ENCODE assay signal across 16 cellular contexts in the genomic region with DNA sequence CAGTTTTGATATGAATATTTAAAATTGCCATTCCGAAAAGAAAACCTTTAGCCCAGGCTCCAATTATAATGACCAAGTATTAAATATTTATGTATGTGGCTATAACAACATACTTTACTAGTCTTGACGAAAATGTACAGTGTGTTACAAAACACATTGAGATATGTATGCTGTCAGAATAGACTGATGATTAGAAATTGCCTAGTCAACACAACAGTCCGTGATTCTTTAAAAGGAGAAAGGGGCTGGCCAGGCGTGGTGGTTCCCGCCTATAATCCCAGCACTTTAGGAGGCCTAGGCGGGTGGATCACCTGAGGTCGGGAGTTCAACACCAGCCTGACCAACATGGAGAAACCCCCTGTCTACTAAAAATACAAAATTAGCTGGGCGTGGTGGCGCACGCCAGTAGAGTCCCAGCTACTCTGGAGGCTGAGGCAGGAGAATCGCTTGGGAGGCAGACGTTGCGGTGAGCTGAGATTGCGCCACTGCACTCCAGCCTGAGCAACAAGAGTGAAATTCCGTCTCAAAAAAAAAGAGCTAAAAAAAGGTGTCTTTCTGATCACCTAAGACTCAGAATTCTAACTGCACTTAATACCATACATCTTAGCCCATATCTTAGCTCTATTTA. TPM values are rescaled to one million over a fixed set of nuclear protein-coding genes. Genes with fewer than 3 reads are reported as not detected.
DNase-seq lines count a peak whose midpoint lies in the region; ATAC-seq, FAIRE-seq and TF ChIP-seq lines count a peak whose summit lies in the region.
"Had no signal": no experiment of that assay in that cellular context is flagged by ENCODE, and none has a peak within 500 bp of the region (broad histone marks: within the 10 kb centered on the region; RNA-seq: fewer than 3 reads in every experiment).

No MANE protein-coding gene starts in this region.

- H3K36me3 Mint-ChIP-seq in activated T-cell treated with anti-CD3 and anti-CD28 coated beads, Interleukin-2, amount 50 U/mL, for 4 hours (ENCODE audit: insufficient read depth): peaks cover 13% of the 10 kb centered on the region
- H3K36me3 Mint-ChIP-seq in activated CD4-positive, alpha-beta memory T cell treated with anti-CD3 and anti-CD28 coated beads for 36 hours: peaks cover 19% of the 10 kb centered on the region
- H3K36me3 Mint-ChIP-seq in nephron progenitor cell (ENCODE audit: low read depth): peaks cover 42% of the 10 kb centered on the region

- no peaks in the 10 kb centered on the region for H3K9me1 ChIP-seq in keratinocyte (ENCODE audit: control insufficient read depth, extremely low read depth, insufficient read depth, low read length)

- no peaks in the 10 kb centered on the region for H3K9me3 ChIP-seq in HEK293 (ENCODE audit: control insufficient read depth, insufficient read depth, low read depth, low read length)
- H3K9me3 ChIP-seq in keratinocyte (ENCODE audit: control insufficient read depth, low read depth, low read length): no peaks in the 10 kb centered on the region
- H3K9me3 ChIP-seq: left lung, upper lobe of right lung had no signal

- H3K27ac Mint-ChIP-seq in activated CD4-positive, alpha-beta memory T cell treated with anti-CD3 and anti-CD28 coated beads for 36 hours: no peak overlapping the region
- H3K27ac Mint-ChIP-seq in nephron progenitor cell: no peak overlapping the region

- no peak for ATAC-seq in activated T-cell treated with anti-CD3 and anti-CD28 coated beads, Interleukin-2, amount 50 U/mL, for 4 hours
- ATAC-seq: left lung, upper lobe of right lung had no signal

- H3K4me1 Mint-ChIP-seq in activated T-cell treated with anti-CD3 and anti-CD28 coated beads, Interleukin-2, amount 50 U/mL, for 4 hours (ENCODE audit: low read depth): peaks cover 24% of the 10 kb centered on the region
- peaks cover 27% of the 10 kb centered on the region for H3K4me1 Mint-ChIP-seq in activated CD4-positive, alpha-beta memory T cell treated with anti-CD3 and anti-CD28 coated beads for 36 hours (ENCODE audit: low read depth)
- peaks cover 17% of the 10 kb centered on the region for H3K4me1 Mint-ChIP-seq in nephron progenitor cell

- no peak overlapping the region for H2AFZ ChIP-seq in keratinocyte (ENCODE audit: control insufficient read depth, low read length)
- H2AFZ ChIP-seq: parathyroid adenoma had no signal

- H3K4me3 ChIP-seq in HEK293 (ENCODE audit: low read depth, low read length) (no peak overlapping the region), keratinocyte (ENCODE audit: control insufficient read depth in 2 of 3, extremely low read depth in 1 of 3, insufficient read depth in 2 of 3, low read depth in 1 of 3, low read length in 3 of 3) (no peak overlapping the region)
- H3K4me3 ChIP-seq: upper lobe of right lung had no signal

- intact Hi-C loops in activated CD4-positive, alpha-beta memory T cell treated with anti-CD3 and anti-CD28 coated beads for 36 hours (cut with micrococcal nuclease): loop anchor here (5.0 to 10.0 kb wide), 3 partner anchors 198 to 955 kb away; a partner anchor contains a TSS

- H3K27ac ChIP-seq in HEK293 (ENCODE audit: extremely low read depth, low read depth, low read length) (no peak overlapping the region), keratinocyte (ENCODE audit: control insufficient read depth, insufficient read depth, low read length) (no peak overlapping the region)
- H3K27ac ChIP-seq: left lung, parathyroid adenoma, upper lobe of right lung had no signal

- H3K79me2 ChIP-seq in keratinocyte (ENCODE audit: control insufficient read depth, insufficient read depth, low read length): peaks cover 26% of the 10 kb centered on the region

- no peaks in the 10 kb centered on the region for H4K20me1 ChIP-seq in keratinocyte (ENCODE audit: control insufficient read depth, extremely low read depth, insufficient read depth, low read length)

- H3K4me3 Mint-ChIP-seq in activated T-cell treated with anti-CD3 and anti-CD28 coated beads, Interleukin-2, amount 50 U/mL, for 4 hours: peak overlapping the region; percentile 46
- peak overlapping the region; percentile 93 for H3K4me3 Mint-ChIP-seq in activated CD4-positive, alpha-beta memory T cell treated with anti-CD3 and anti-CD28 coated beads for 36 hours
- H3K4me3 Mint-ChIP-seq in nephron progenitor cell: no peak overlapping the region

- H3K27me3 Mint-ChIP-seq in activated T-cell treated with anti-CD3 and anti-CD28 coated beads, Interleukin-2, amount 50 U/mL, for 4 hours (ENCODE audit: low read depth): no peaks in the 10 kb centered on the region
- H3K27me3 Mint-ChIP-seq in activated CD4-positive, alpha-beta memory T cell treated with anti-CD3 and anti-CD28 coated beads for 36 hours: no peaks in the 10 kb centered on the region
- no peaks in the 10 kb centered on the region for H3K27me3 Mint-ChIP-seq in nephron progenitor cell (ENCODE audit: low read depth, poor library complexity)

- CTCF ChIA-PET in HEK293 (lab: Yijun Ruan, JAX): interaction anchor here (0.6 to 0.7 kb wide), 2 partner anchors 42 to 49 kb away, joined by 3 to 4 read pairs; no protein-coding TSS in a partner anchor
- CTCF ChIA-PET in activated CD4-positive, alpha-beta memory T cell treated with anti-CD3 and anti-CD28 coated beads for 36 hours (lab: Charles Lee): interaction anchor here (1.9 kb wide), 1 partner anchor 17 kb away, joined by 7 read pairs; no protein-coding TSS in a partner anchor

- no peak for DNase-seq in activated T-cell treated with anti-CD3 and anti-CD28 coated beads, Interleukin-2, amount 50 U/mL, for 4 hours
- no peak for DNase-seq in activated T-cell treated with anti-CD3 and anti-CD28 coated beads, Interleukin-2, amount 50 U/mL, for 1 hour
- no peak for DNase-seq in activated CD4-positive, alpha-beta memory T cell treated with anti-CD3 and anti-CD28 coated beads for 36 hours
- DNase-seq in keratinocyte (ENCODE audit: low read depth, low spot score) (no peak), GDM1 (lab: John Stamatoyannopoulos, UW) (no peak), COR-L47 (lab: John Stamatoyannopoulos, UW) (no peak), nephron progenitor cell (no peak)
- DNase-seq: activated naive CD4-positive, alpha-beta T cell treated with anti-CD3 and anti-CD28 coated beads, Interleukin-2, amount 50 U/mL, for 16 hours; effector CD4-positive, alpha-beta T cell; left lung; NCI-H1694; NCI-H510A treated with DMSO at 0.1 percent for 48 hours; small intestine; upper lobe of right lung had no signal

- H3K36me3 ChIP-seq in HEK293 (ENCODE audit: control insufficient read depth in 2 of 2, insufficient read depth in 1 of 2, low read length in 2 of 2) (peaks cover 9 to 14% of the 10 kb centered on the region in 2 experiments), keratinocyte (ENCODE audit: control insufficient read depth in 2 of 2, extremely low read depth in 1 of 2, insufficient read depth in 2 of 2, low read length in 2 of 2) (peaks cover 0 to 3% of the 10 kb centered on the region in 2 experiments)

- H3K27me3 ChIP-seq in keratinocyte (ENCODE audit: control insufficient read depth, extremely low read depth, insufficient read depth, low read length): no peaks in the 10 kb centered on the region
- H3K27me3 ChIP-seq: left lung, upper lobe of right lung had no signal

- no peaks in the 10 kb centered on the region for H3K9me3 Mint-ChIP-seq in activated T-cell treated with anti-CD3 and anti-CD28 coated beads, Interleukin-2, amount 50 U/mL, for 4 hours
- no peaks in the 10 kb centered on the region for H3K9me3 Mint-ChIP-seq in activated CD4-positive, alpha-beta memory T cell treated with anti-CD3 and anti-CD28 coated beads for 36 hours
- H3K9me3 Mint-ChIP-seq in nephron progenitor cell: peaks cover 4% of the 10 kb centered on the region

- POLR2A ChIA-PET in HEK293 (lab: Yijun Ruan, JAX): interaction anchor here (1.1 to 3.3 kb wide), 2 partner anchors 9 to 18 kb away, joined by 3 to 38 read pairs; a partner anchor contains a TSS
- POLR2A ChIA-PET in activated CD4-positive, alpha-beta memory T cell treated with anti-CD3 and anti-CD28 coated beads for 36 hours (lab: Charles Lee): interaction anchor here (1.0 to 3.6 kb wide), 3 partner anchors 11 to 24 kb away, joined by 3 to 43 read pairs (median 5); a partner anchor contains a TSS

- no peak overlapping the region for H3K9ac ChIP-seq in keratinocyte (ENCODE audit: control insufficient read depth, extremely low read depth, insufficient read depth, low read length)
- H3K9ac ChIP-seq: parathyroid adenoma had no signal

- no peak for TF ChIP-seq CTCF in HEK293 (tag by site-specific recombination; IDR thresholded peaks at IDR 0.05)
- no peak for TF ChIP-seq CTCF in keratinocyte (optimal IDR thresholded peaks at IDR 0.05 in 1 of 3, IDR thresholded peaks at IDR 0.05 in 1 of 3, conservative IDR thresholded peaks at IDR 0.05 in 1 of 3; ENCODE audit: extremely low read depth in 1 of 3, insufficient read depth in 2 of 3, low read length in 3 of 3)
- TF ChIP-seq CTCF in nephron progenitor cell (IDR thresholded peaks at IDR 0.05): no peak

- dilution Hi-C loops in keratinocyte (cut with MboI; ENCODE audit: extremely low pct_ligation_motif_present, low sequenced_read_pairs): no loop called here

- H3K4me1 ChIP-seq in HEK293 (ENCODE audit: control insufficient read depth, insufficient read depth, low read length) (0 out of 2 replicates have a peak, but pooled peaks cover 6% of the 10 kb centered on the region), keratinocyte (ENCODE audit: control insufficient read depth, extremely low read depth, insufficient read depth, low read length) (peaks cover 9% of the 10 kb centered on the region)
- H3K4me1 ChIP-seq: parathyroid adenoma had no signal

- FAIRE-seq in keratinocyte (lab: Jason Lieb, UNC): no peak
- FAIRE-seq: small intestine had no signal

- peak overlapping the region; percentile 88 for H3K4me2 ChIP-seq in keratinocyte (ENCODE audit: control insufficient read depth, extremely low read depth, insufficient read depth, low read depth, low read length)

RNA-seq across cellular contexts. Expression of a gene that starts 1.8 kb away (rescaled TPM):
- total RNA-seq in activated T-cell treated with anti-CD3 and anti-CD28 coated beads, Interleukin-2, amount 50 U/mL, for 4 hours: 10 to 100 TPM; 26.9 to 33.3 (median 28.7) TPM
- total RNA-seq in activated CD4-positive, alpha-beta memory T cell treated with anti-CD3 and anti-CD28 coated beads for 36 hours: 10 to 100 TPM; 13.2 to 15.0 TPM
- polyA plus RNA-seq in keratinocyte: 5.4 to 10.9 TPM (median 6.9 TPM) in 3 replicates
- polyA plus RNA-seq in keratinocyte (2011; ENCODE audit: low read depth): 1.6 TPM
- 4.7 and 7.8 TPM in 2 replicates for polyA plus RNA-seq in keratinocyte (2011; cell fraction: cytosol; rRNA removed)
- polyA plus RNA-seq in keratinocyte (2011; cell fraction: nucleus; rRNA removed): 2.2 and 3.9 TPM in 2 replicates
- 2.1 and 7.3 TPM in 2 replicates for polyA plus RNA-seq in keratinocyte (2012; ENCODE audit: low replicate concordance)
- polyA minus RNA-seq in keratinocyte: 0.76 to 2.0 TPM (median 1.4 TPM) in 3 replicates
- polyA minus RNA-seq in keratinocyte (2011; cell fraction: cytosol; rRNA and poly(A)+ RNA removed): 4.0 TPM
- polyA minus RNA-seq in keratinocyte (2011; cell fraction: nucleus; rRNA and poly(A)+ RNA removed): 1.2 and 2.2 TPM in 2 replicates

RNA-seq across cellular contexts. Expression of a gene that starts 17.3 kb away (rescaled TPM):
- total RNA-seq in activated T-cell treated with anti-CD3 and anti-CD28 coated beads, Interleukin-2, amount 50 U/mL, for 4 hours: 10 to 100 TPM; 11.5 to 15.9 (median 12.8) TPM
- total RNA-seq in activated CD4-positive, alpha-beta memory T cell treated with anti-CD3 and anti-CD28 coated beads for 36 hours: 10 to 100 TPM; 21.1 to 21.9 TPM
- 11.4 to 16.6 TPM (median 13.2 TPM) in 3 replicates for polyA plus RNA-seq in keratinocyte
- 4.9 TPM for polyA plus RNA-seq in keratinocyte (2011; ENCODE audit: low read depth)
- 7.1 and 17.1 TPM in 2 replicates for polyA plus RNA-seq in keratinocyte (2011; cell fraction: cytosol; rRNA removed)
- 15.1 and 18.7 TPM in 2 replicates for polyA plus RNA-seq in keratinocyte (2011; cell fraction: nucleus; rRNA removed)
- polyA plus RNA-seq in keratinocyte (2012; ENCODE audit: low replicate concordance): 7.5 and 7.7 TPM in 2 replicates
- 5.1 to 19.9 TPM (median 14.1 TPM) in 3 replicates for polyA minus RNA-seq in keratinocyte
- polyA minus RNA-seq in keratinocyte (2011; cell fraction: cytosol; rRNA and poly(A)+ RNA removed): 6.7 TPM
- polyA minus RNA-seq in keratinocyte (2011; cell fraction: nucleus; rRNA and poly(A)+ RNA removed): 9.9 and 15.6 TPM in 2 replicates

RNA-seq across cellular contexts. Expression of a gene that starts 17.4 kb away (rescaled TPM):
- 10 to 100 TPM; 18.7 to 19.7 (median 19.7) TPM for total RNA-seq in activated T-cell treated with anti-CD3 and anti-CD28 coated beads, Interleukin-2, amount 50 U/mL, for 4 hours
- 10 to 100 TPM; 26.7 to 27.0 TPM for total RNA-seq in activated CD4-positive, alpha-beta memory T cell treated with anti-CD3 and anti-CD28 coated beads for 36 hours
- polyA plus RNA-seq in keratinocyte: 22.2 to 35.6 TPM (median 26.6 TPM) in 3 replicates
- 44.4 TPM for polyA plus RNA-seq in keratinocyte (2011; ENCODE audit: low read depth)
- polyA plus RNA-seq in keratinocyte (2011; cell fraction: cytosol; rRNA removed): 20.0 and 39.0 TPM in 2 replicates
- 22.2 and 27.9 TPM in 2 replicates for polyA plus RNA-seq in keratinocyte (2011; cell fraction: nucleus; rRNA removed)
- 24.8 and 27.1 TPM in 2 replicates for polyA plus RNA-seq in keratinocyte (2012; ENCODE audit: low replicate concordance)
- polyA minus RNA-seq in keratinocyte: 3.9 to 11.5 TPM (median 5.7 TPM) in 3 replicates
- 31.1 TPM for polyA minus RNA-seq in keratinocyte (2011; cell fraction: cytosol; rRNA and poly(A)+ RNA removed)
- 11.9 and 14.0 TPM in 2 replicates for polyA minus RNA-seq in keratinocyte (2011; cell fraction: nucleus; rRNA and poly(A)+ RNA removed)
